Comparison of ENCODE assay signal across 1 cellular context in the genomic region with DNA sequence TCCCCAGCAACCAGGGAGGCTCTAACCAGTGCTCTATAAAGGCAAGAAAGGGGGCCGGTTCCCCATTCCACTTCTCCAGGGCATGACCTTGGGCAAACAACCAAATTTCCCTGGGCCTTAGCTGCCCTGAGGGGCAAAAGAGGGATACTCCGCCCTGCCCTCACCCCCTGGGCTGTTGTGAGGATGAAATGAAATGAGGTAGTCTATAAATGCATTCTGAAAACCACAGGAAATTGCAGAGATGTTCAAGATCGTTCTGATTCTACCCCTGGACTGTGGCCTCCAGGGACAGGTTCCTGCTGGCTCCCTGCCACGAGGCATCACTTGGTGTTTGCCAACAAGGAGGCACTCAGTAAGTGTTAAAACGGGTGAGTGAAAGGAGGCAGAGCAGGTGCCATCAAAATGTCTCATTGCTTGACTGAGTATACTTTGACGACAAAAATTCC.
A peak's percentile ranks its signal among the peaks of the same experiment; 100 is the strongest.
TF ChIP-seq lines count a peak whose summit lies in the region.

No MANE protein-coding gene starts in this region.

TF ChIP-seq in HEK293, 187 proteins besides CTCF, POLR2A, EP300 and RAD21 (continued from another document):
- TF ChIP-seq ZNF426 (tag by site-specific recombination; IDR thresholded peaks at IDR 0.05) (no peak), ZNF548 (tag by site-specific recombination; IDR thresholded peaks at IDR 0.05) (no peak), ZEB2 (tag by site-specific recombination; IDR thresholded peaks at IDR 0.05) (no peak), OSR2 (tag by site-specific recombination; IDR thresholded peaks at IDR 0.05) (peak; percentile 61; the same call in 1 of the 2 replicates), ZNF544 (tag by site-specific recombination; IDR thresholded peaks at IDR 0.05) (no peak), ZNF747 (tag by site-specific recombination; IDR thresholded peaks at IDR 0.05) (no peak), GLIS1 (tag by site-specific recombination; IDR thresholded peaks at IDR 0.05) (peak; percentile 93), TRIM28 (IDR thresholded peaks at IDR 0.05; ENCODE audit: borderline replicate concordance, low read length) (no peak), KLF16 (tag by site-specific recombination; IDR thresholded peaks at IDR 0.05) (no peak), ZFHX2 (tag by site-specific recombination; conservative IDR thresholded peaks at IDR 0.05) (no peak), ZSCAN30 (tag by site-specific recombination; IDR thresholded peaks at IDR 0.05) (no peak), ZNF610 (tag by site-specific recombination; IDR thresholded peaks at IDR 0.05; ENCODE audit: borderline replicate concordance) (no peak), HOXD13 (CRISPR knock-in tag; IDR thresholded peaks at IDR 0.05; ENCODE audit: borderline replicate concordance) (peak; percentile 32; the same call in 1 of the 2 replicates), ZNF571 (tag by site-specific recombination; IDR thresholded peaks at IDR 0.05) (no peak), HOXA7 (CRISPR knock-in tag; IDR thresholded peaks at IDR 0.05; ENCODE audit: borderline replicate concordance) (no peak), ZNF391 (tag by site-specific recombination; IDR thresholded peaks at IDR 0.05; ENCODE audit: borderline replicate concordance, low read depth) (no peak), MZF1 (tag by site-specific recombination; IDR thresholded peaks at IDR 0.05; ENCODE audit: borderline replicate concordance) (no peak), ZNF175 (tag by site-specific recombination; IDR thresholded peaks at IDR 0.05) (no peak), ZNF423 (tag by site-specific recombination; IDR thresholded peaks at IDR 0.05) (0 out of 2 replicates have a peak, but pooled peaks have one; percentile 28), ZNF654 (tag by site-specific recombination; IDR thresholded peaks at IDR 0.05; ENCODE audit: low read depth) (no peak)
- TF ChIP-seq, protein P1, sequence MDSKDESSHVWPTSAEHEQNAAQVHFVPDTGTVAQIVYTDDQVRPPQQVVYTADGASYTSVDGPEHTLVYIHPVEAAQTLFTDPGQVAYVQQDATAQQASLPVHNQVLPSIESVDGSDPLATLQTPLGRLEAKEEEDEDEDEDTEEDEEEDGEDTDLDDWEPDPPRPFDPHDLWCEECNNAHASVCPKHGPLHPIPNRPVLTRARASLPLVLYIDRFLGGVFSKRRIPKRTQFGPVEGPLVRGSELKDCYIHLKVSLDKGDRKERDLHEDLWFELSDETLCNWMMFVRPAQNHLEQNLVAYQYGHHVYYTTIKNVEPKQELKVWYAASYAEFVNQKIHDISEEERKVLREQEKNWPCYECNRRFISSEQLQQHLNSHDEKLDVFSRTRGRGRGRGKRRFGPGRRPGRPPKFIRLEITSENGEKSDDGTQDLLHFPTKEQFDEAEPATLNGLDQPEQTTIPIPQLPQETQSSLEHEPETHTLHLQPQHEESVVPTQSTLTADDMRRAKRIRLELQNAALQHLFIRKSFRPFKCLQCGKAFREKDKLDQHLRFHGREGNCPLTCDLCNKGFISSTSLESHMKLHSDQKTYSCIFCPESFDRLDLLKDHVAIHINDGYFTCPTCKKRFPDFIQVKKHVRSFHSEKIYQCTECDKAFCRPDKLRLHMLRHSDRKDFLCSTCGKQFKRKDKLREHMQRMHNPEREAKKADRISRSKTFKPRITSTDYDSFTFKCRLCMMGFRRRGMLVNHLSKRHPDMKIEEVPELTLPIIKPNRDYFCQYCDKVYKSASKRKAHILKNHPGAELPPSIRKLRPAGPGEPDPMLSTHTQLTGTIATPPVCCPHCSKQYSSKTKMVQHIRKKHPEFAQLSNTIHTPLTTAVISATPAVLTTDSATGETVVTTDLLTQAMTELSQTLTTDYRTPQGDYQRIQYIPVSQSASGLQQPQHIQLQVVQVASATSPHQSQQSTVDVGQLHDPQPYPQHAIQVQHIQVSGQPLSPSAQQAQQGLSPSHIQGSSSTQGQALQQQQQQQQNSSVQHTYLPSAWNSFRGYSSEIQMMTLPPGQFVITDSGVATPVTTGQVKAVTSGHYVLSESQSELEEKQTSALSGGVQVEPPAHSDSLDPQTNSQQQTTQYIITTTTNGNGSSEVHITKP (tag by site-specific recombination; IDR thresholded peaks at IDR 0.05) = peak; percentile 62
- TF ChIP-seq, protein P2, sequence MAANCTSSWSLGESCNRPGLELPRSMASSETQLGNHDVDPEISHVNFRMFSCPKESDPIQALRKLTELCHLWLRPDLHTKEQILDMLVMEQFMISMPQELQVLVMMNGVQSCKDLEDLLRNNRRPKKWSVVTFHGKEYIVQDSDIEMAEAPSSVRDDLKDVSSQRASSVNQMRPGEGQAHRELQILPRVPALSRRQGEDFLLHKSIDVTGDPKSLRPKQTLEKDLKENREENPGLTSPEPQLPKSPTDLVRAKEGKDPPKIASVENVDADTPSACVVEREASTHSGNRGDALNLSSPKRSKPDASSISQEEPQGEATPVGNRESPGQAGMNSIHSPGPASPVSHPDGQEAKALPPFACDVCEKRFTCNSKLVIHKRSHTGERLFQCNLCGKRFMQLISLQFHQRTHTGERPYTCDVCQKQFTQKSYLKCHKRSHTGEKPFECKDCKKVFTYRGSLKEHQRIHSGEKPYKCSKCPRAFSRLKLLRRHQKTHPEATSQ (tag by site-specific recombination; IDR thresholded peaks at IDR 0.05) = no peak
- TF ChIP-seq, protein P3, sequence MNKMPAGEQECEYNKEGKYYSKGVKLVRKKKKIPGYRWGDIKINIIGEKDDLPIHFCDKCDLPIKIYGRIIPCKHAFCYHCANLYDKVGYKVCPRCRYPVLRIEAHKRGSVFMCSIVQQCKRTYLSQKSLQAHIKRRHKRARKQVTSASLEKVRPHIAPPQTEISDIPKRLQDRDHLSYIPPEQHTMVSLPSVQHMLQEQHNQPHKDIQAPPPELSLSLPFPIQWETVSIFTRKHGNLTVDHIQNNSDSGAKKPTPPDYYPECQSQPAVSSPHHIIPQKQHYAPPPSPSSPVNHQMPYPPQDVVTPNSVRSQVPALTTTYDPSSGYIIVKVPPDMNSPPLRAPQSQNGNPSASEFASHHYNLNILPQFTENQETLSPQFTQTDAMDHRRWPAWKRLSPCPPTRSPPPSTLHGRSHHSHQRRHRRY (tag by site-specific recombination; IDR thresholded peaks at IDR 0.05) = no peak
- TF ChIP-seq, protein P4, sequence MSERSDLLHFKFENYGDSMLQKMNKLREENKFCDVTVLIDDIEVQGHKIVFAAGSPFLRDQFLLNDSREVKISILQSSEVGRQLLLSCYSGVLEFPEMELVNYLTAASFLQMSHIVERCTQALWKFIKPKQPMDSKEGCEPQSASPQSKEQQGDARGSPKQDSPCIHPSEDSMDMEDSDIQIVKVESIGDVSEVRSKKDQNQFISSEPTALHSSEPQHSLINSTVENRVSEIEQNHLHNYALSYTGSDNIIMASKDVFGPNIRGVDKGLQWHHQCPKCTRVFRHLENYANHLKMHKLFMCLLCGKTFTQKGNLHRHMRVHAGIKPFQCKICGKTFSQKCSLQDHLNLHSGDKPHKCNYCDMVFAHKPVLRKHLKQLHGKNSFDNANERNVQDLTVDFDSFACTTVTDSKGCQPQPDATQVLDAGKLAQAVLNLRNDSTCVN (tag by site-specific recombination; optimal IDR thresholded peaks at IDR 0.05) = no peak
- TF ChIP-seq, protein P5, sequence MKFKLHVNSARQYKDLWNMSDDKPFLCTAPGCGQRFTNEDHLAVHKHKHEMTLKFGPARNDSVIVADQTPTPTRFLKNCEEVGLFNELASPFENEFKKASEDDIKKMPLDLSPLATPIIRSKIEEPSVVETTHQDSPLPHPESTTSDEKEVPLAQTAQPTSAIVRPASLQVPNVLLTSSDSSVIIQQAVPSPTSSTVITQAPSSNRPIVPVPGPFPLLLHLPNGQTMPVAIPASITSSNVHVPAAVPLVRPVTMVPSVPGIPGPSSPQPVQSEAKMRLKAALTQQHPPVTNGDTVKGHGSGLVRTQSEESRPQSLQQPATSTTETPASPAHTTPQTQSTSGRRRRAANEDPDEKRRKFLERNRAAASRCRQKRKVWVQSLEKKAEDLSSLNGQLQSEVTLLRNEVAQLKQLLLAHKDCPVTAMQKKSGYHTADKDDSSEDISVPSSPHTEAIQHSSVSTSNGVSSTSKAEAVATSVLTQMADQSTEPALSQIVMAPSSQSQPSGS (tag by site-specific recombination; IDR thresholded peaks at IDR 0.05; ENCODE audit: low read depth) = no peak
